8 cellular contexts compared by ENCODE assay signal in the genomic region with DNA sequence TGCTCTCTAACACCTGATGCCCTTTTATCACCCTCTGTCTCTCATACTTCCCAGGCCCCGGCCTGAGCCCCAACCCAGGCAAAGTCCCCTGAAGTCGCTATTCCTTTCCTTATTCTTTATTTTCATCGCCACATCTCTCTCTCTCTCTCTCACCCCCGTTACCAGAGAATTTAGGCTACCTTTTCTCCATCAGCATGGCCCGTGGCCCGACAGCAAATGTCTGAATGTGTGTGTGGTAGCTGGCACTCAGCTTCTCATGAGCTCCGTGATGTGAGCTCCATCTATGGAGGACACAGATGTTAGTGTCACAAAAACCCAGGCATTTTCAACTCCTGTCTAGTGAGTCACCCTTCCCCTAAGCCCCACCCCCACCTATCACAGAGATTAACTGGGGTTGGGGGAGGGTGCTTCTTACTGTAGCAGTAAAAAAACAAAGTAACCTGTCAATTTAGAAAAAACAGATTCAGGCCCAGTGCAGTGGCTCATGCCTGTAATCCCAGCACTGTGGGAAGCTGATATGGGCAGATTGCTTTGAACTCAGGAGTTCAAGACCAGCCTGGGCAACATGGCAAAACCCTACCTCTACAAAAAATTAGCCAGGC. TPM values are rescaled to one million over a fixed set of nuclear protein-coding genes. Genes with fewer than 3 reads are reported as not detected.
A peak's percentile ranks its signal among the peaks of the same experiment; 100 is the strongest.
DNase-seq lines count a peak whose midpoint lies in the region; ATAC-seq and TF ChIP-seq lines count a peak whose summit lies in the region.

No MANE protein-coding gene starts in this region.

- no peak overlapping the region for H3K4me3 ChIP-seq in adrenal gland
- no peak overlapping the region for H3K4me3 ChIP-seq in lower lobe of right lung

- intact Hi-C loops in adrenal gland (cut with DNase I), result no loop called here
- intact Hi-C loops in lower lobe of right lung (cut with DNase I), result no loop called here

- no peaks in the 10 kb centered on the region for H3K27me3 ChIP-seq in adrenal gland
- no peaks in the 10 kb centered on the region for H3K27me3 ChIP-seq in lower lobe of right lung (ENCODE audit: low read depth)

- peak overlapping the region; percentile 74 to 95 (median 85) for H3K27ac ChIP-seq in adrenal gland
- peak overlapping the region; percentile 83 for H3K27ac ChIP-seq in lower lobe of right lung

- peak; percentile 23 for ATAC-seq in HG03060 (IDR thresholded peaks at IDR 0.05; ENCODE audit: low read depth, unreplicated experiment)
- ATAC-seq in SK-N-SH treated with all-trans-retinoic acid at 6 μM for 48 hours, result peak; percentile 44
- peak; percentile 57 to 61 for ATAC-seq in lower lobe of right lung

- WGBS in adrenal gland, 4 donors, result 58 to 72% (median 65%) methylated on average over 7 of the region's 7 CpGs

- TF ChIP-seq CTCF in adrenal gland (IDR thresholded peaks at IDR 0.05) (no peak), lower lobe of right lung (IDR thresholded peaks at IDR 0.05) (no peak)

- TF ChIP-seq POLR2A in adrenal gland (IDR thresholded peaks at IDR 0.05), result peak; percentile 0 to 44

- H3K36me3 ChIP-seq in adrenal gland (replicated peaks in 1 of 2) (no peaks in the 10 kb centered on the region), lower lobe of right lung (no peaks in the 10 kb centered on the region)

- peaks cover 20 to 30% of the 10 kb centered on the region in 2 donors for H3K4me1 ChIP-seq in adrenal gland (replicated peaks in 1 of 2)
- peaks cover 40% of the 10 kb centered on the region for H3K4me1 ChIP-seq in lower lobe of right lung

- peak; percentile 34 for DNase-seq in GDM1 (lab: John Stamatoyannopoulos, UW)
- peak; percentile 66 to 89 (median 84) for DNase-seq in adrenal gland
- DNase-seq in lower lobe of right lung, result no peak
- DNase-seq in stimulated activated CD8-positive, alpha-beta memory T cell treated with anti-CD3 and anti-CD28 coated beads, Interleukin-4, amount 100 ng/mL, for 48 hours, result peak; percentile 81
- no peak for DNase-seq in OCI-M2 (lab: John Stamatoyannopoulos, UW; ENCODE audit: unreplicated experiment)
- DNase-seq in NCI-H2107 (lab: John Stamatoyannopoulos, UW), result no peak

- no peaks in the 10 kb centered on the region for H3K9me3 ChIP-seq in adrenal gland (replicated peaks in 1 of 3)
- H3K9me3 ChIP-seq in lower lobe of right lung, result no peaks in the 10 kb centered on the region

TF ChIP-seq in SK-N-SH treated with all-trans-retinoic acid at 6 μM for 48 hours, 23 proteins besides CTCF, POLR2A, EP300 and RAD21:
- TF ChIP-seq PPARA (CRISPR knock-in tag; IDR thresholded peaks at IDR 0.05; ENCODE audit: borderline replicate concordance) (no peak), OSR1 (CRISPR knock-in tag; IDR thresholded peaks at IDR 0.05) (no peak), GLIS3 (CRISPR knock-in tag; IDR thresholded peaks at IDR 0.05) (no peak), ZFP3 (CRISPR knock-in tag; IDR thresholded peaks at IDR 0.05) (no peak), ZNF565 (CRISPR knock-in tag; conservative IDR thresholded peaks at IDR 0.05; ENCODE audit: low read depth) (no peak), ZFP30 (CRISPR knock-in tag; IDR thresholded peaks at IDR 0.05) (no peak), CSDC2 (CRISPR knock-in tag; IDR thresholded peaks at IDR 0.05) (no peak)

RNA-seq across cellular contexts. Expression of gene VCPKMT, which starts 53.8 kb away (rescaled TPM):
- total RNA-seq in adrenal gland (1 to 10 TPM; 1.0 to 9.4 (median 8.0) TPM), lower lobe of right lung (8.0 TPM)
- 10 to 100 TPM in 2 of 3 donors, 1 to 10 TPM in 1; 7.7 to 31.2 (median 13.4) TPM for polyA plus RNA-seq in adrenal gland

Comparison
In these comparisons a context has a peak if more than half of its experiments do, and no peak if none do; other contexts are left out.
1. DNase-seq: peak in GDM1 (single experiment), adrenal gland (7 of 7) and stimulated activated CD8-positive, alpha-beta memory T cell treated with anti-CD3 and anti-CD28 coated beads, Interleukin-4, amount 100 ng/mL, for 48 hours (single experiment); none in lower lobe of right lung (single experiment), OCI-M2 (single experiment) and NCI-H2107 (single experiment).
2. Peak in every context shown above with its lines, with median percentiles within 50 percentile points of each other: ATAC-seq.